Comparison of ENCODE assay signal across 1 cellular context in genomic region chr14:89425931-89426330, GRCh38.
A peak's percentile ranks its signal among the peaks of the same experiment; 100 is the strongest.
TF ChIP-seq lines count a peak whose summit lies in the region.

No MANE protein-coding gene starts in this region.

TF ChIP-seq in SK-N-SH, 30 proteins besides CTCF, POLR2A, EP300 and RAD21 (continued from another document):
- TF ChIP-seq TEAD4 (IDR thresholded peaks at IDR 0.05; ENCODE audit: borderline replicate concordance, insufficient read depth) (peak; percentile 97), ELF1 (IDR thresholded peaks at IDR 0.05) (peak; percentile 41; the same call in 1 of the 2 replicates)
TF ChIP-seq in SK-N-SH: peak in this region for 16.
